5 cellular contexts compared by ENCODE assay signal in the genomic region with DNA sequence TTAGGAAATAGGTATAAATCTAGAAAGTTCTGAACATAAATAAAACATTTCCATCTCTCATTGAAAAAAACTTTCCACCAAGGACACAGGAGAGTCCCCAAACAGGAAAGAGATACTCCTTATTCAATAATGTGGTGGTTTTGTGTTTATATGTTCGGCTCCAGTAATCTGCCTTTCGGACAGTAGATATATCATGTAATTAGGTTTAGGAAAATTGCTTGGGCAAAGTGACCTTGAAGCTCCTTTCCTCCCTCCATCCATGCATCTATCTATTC.
"Had no signal": no experiment of that assay in that cellular context is flagged by ENCODE, and none has a peak within 500 bp of the region (broad histone marks: within the 10 kb centered on the region; RNA-seq: fewer than 3 reads in every experiment).

No MANE protein-coding gene starts in this region.

- DNase-seq: IMR-90, KBM-7, KG1 had no signal

- ATAC-seq: HepG2, K562 had no signal
